Comparison of ENCODE assay signal across 12 cellular contexts in the genomic region with DNA sequence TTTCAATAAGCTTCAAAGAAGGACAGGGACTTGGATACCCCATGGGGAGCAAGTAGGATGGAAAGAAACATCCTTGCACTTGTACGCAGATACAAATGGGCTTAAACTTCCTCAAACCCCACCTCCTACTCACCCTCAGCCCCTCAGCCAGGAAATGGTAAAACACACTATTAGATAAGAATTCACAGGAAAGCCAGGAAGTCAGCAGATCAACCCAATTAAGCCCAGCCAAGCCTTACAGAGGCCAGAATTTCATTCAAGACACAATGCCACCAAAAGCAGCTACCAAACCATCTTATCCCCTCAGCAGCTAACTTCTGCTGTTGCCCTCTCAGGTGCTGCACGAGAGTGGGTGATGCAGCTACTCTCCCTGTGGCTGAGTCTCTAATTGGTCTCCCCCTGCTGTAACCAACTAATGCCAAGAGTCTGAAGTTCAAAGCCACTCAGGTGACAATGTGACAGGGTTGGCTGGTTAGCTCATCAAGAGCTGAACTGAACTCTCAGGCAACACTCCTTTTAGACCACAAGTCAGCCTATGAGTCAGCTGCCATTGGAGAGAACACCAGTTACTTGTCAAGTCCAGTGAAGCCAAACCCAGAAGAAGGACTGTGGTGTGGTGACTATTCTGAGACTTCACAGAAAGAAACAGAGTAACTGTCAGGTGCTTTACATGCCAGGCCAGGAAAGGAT.
A peak's percentile ranks its signal among the peaks of the same experiment; 100 is the strongest.
DNase-seq lines count a peak whose midpoint lies in the region; ATAC-seq and TF ChIP-seq lines count a peak whose summit lies in the region.
"Had no signal": no experiment of that assay in that cellular context is flagged by ENCODE, and none has a peak within 500 bp of the region (broad histone marks: within the 10 kb centered on the region; RNA-seq: fewer than 3 reads in every experiment).

No MANE protein-coding gene starts in this region.

- no peaks in the 10 kb centered on the region for H3K4me1 ChIP-seq in body of pancreas
- H3K4me1 ChIP-seq in neural progenitor cell, result no peaks in the 10 kb centered on the region
- peaks cover 3% of the 10 kb centered on the region; the same call in 1 of the 2 replicates for H3K4me1 ChIP-seq in BE2C
- H3K4me1 ChIP-seq: tibial nerve had no signal

- H3K9ac ChIP-seq in neural progenitor cell, result no peak overlapping the region

- no peaks in the 10 kb centered on the region for H3K36me3 Mint-ChIP-seq in neural progenitor cell

- peaks cover 6% of the 10 kb centered on the region for H3K9me3 Mint-ChIP-seq in neural progenitor cell

- peak; percentile 9 for DNase-seq in COLO668 (lab: John Stamatoyannopoulos, UW; ENCODE audit: unreplicated experiment)
- DNase-seq in astrocyte of the hippocampus (ENCODE audit: low read depth, low spot score), result peak; percentile 67
- DNase-seq in body of pancreas, result no peak
- no peak for DNase-seq in neural progenitor cell (ENCODE audit: low spot score)
- DNase-seq in NAMALWA (ENCODE audit: low spot score), result no peak
- DNase-seq in BE2C, result no peak
- DNase-seq: activated CD4-positive, alpha-beta memory T cell treated with anti-CD3 and anti-CD28 coated beads, Interleukin-2, amount 10 ng/mL, durations not matched to agents 7 days and 5 days; dorsolateral prefrontal cortex had no signal

- peaks cover 7% of the 10 kb centered on the region for H3K4me1 Mint-ChIP-seq in neural progenitor cell
- H3K4me1 Mint-ChIP-seq: activated CD4-positive, alpha-beta memory T cell treated with anti-CD3 and anti-CD28 coated beads, Interleukin-2, amount 10 ng/mL, durations not matched to agents 7 days and 5 days had no signal

- no peak overlapping the region for H3K4me3 Mint-ChIP-seq in neural progenitor cell
- H3K4me3 Mint-ChIP-seq: activated CD4-positive, alpha-beta memory T cell treated with anti-CD3 and anti-CD28 coated beads, Interleukin-2, amount 10 ng/mL, durations not matched to agents 7 days and 5 days had no signal

- no peak overlapping the region for H2AFZ ChIP-seq in neural progenitor cell (replicated peaks)

- WGBS in body of pancreas, 2 donors, result 88% methylated on average over 2 of the region's 2 CpGs

- no peaks in the 10 kb centered on the region for H3F3A ChIP-seq in neural progenitor cell (ENCODE audit: low read depth)

- H3K36me3 ChIP-seq in body of pancreas (replicated peaks in 1 of 2; ENCODE audit: insufficient read depth in 1 of 2, low read depth in 2 of 2) (no peaks in the 10 kb centered on the region), neural progenitor cell (no peaks in the 10 kb centered on the region), BE2C (no peaks in the 10 kb centered on the region)
- H3K36me3 ChIP-seq: tibial nerve had no signal

- H3K27ac Mint-ChIP-seq in neural progenitor cell, result no peak overlapping the region
- H3K27ac Mint-ChIP-seq: activated CD4-positive, alpha-beta memory T cell treated with anti-CD3 and anti-CD28 coated beads, Interleukin-2, amount 10 ng/mL, durations not matched to agents 7 days and 5 days had no signal

- no peaks in the 10 kb centered on the region for H4K20me1 ChIP-seq in neural progenitor cell (ENCODE audit: low read depth)

- no peak for TF ChIP-seq POLR2A in body of pancreas (IDR thresholded peaks at IDR 0.05)

- no peaks in the 10 kb centered on the region for H3K79me2 ChIP-seq in neural progenitor cell (ENCODE audit: low read depth)

- no peaks in the 10 kb centered on the region for H3K27me3 Mint-ChIP-seq in neural progenitor cell (ENCODE audit: insufficient read depth, low read depth)
- H3K27me3 Mint-ChIP-seq: activated CD4-positive, alpha-beta memory T cell treated with anti-CD3 and anti-CD28 coated beads, Interleukin-2, amount 10 ng/mL, durations not matched to agents 7 days and 5 days had no signal

- H3K27me3 ChIP-seq in body of pancreas, result no peaks in the 10 kb centered on the region
- H3K27me3 ChIP-seq in neural progenitor cell, result no peaks in the 10 kb centered on the region
- no peaks in the 10 kb centered on the region for H3K27me3 ChIP-seq in BE2C
- H3K27me3 ChIP-seq: dorsolateral prefrontal cortex, tibial nerve had no signal

- peak; percentile 81 for ATAC-seq in GM19467 (IDR thresholded peaks at IDR 0.05; ENCODE audit: unreplicated experiment)
- peak; percentile 86 for ATAC-seq in HG03097 (IDR thresholded peaks at IDR 0.05; ENCODE audit: low FRiP score, unreplicated experiment)
- no peak for ATAC-seq in body of pancreas

- H3K9me3 ChIP-seq in body of pancreas (no peaks in the 10 kb centered on the region), neural progenitor cell (ENCODE audit: low read depth) (no peaks in the 10 kb centered on the region), BE2C (no peaks in the 10 kb centered on the region)
- H3K9me3 ChIP-seq: tibial nerve had no signal

- H3K27ac ChIP-seq in body of pancreas (no peak overlapping the region), neural progenitor cell (no peak overlapping the region)
- H3K27ac ChIP-seq: C4-2B, dorsolateral prefrontal cortex, tibial nerve had no signal

- H3K4me3 ChIP-seq in body of pancreas (no peak overlapping the region), neural progenitor cell (no peak overlapping the region), BE2C (ENCODE audit: low read depth, low read length) (no peak overlapping the region)
- H3K4me3 ChIP-seq: dorsolateral prefrontal cortex, tibial nerve had no signal

- no peak overlapping the region for H3K4me2 ChIP-seq in neural progenitor cell

- TF ChIP-seq CTCF in body of pancreas (IDR thresholded peaks at IDR 0.05) (no peak), neural progenitor cell (IDR thresholded peaks at IDR 0.05) (no peak), BE2C (IDR thresholded peaks at IDR 0.05; ENCODE audit: low read depth, low read length) (no peak)

- intact Hi-C loops in body of pancreas (cut with DNase I), result no loop called here

Comparison
In these comparisons a context has a peak if more than half of its experiments do, and no peak if none do; other contexts are left out.
1. DNase-seq: peak in COLO668 (single experiment) and astrocyte of the hippocampus (single experiment); none in body of pancreas (0 of 4), neural progenitor cell (single experiment), NAMALWA (single experiment) and BE2C (single experiment).